19 cellular contexts compared by ENCODE assay signal in genomic region chr22:27149886-27150529, GRCh38.
DNase-seq lines count a peak whose midpoint lies in the region; TF ChIP-seq lines count a peak whose summit lies in the region.
"Had no signal": no experiment of that assay in that cellular context is flagged by ENCODE, and none has a peak within 500 bp of the region (broad histone marks: within the 10 kb centered on the region; RNA-seq: fewer than 3 reads in every experiment).

No MANE protein-coding gene starts in this region.

- CTCF ChIA-PET in OCI-LY7 (lab: Charles Lee; ENCODE audit: unreplicated experiment) (no interaction called here), PC-9 (lab: Charles Lee) (no interaction called here)

- H3K9me3 Mint-ChIP-seq in CD14-positive monocyte: peaks cover 0 to 7% (median 3%) of the 10 kb centered on the region in 7 donors
- H3K9me3 Mint-ChIP-seq: activated T-helper 2 cell treated with anti-CD3 and anti-CD28 coated beads, Interferon-gamma antibody, Interleukin-2, Interleukin-4, amounts not matched to agents 10 μg/mL and 5 μg/mL and 100 μg/mL, durations not matched to agents 14 hours and 24 hours and 36 hours had no signal

- peaks cover 0 to 8% (median 1%) of the 10 kb centered on the region in 3 donors for H3K27me3 Mint-ChIP-seq in CD14-positive monocyte (ENCODE audit: low read depth in 3 of 3)

- no peak overlapping the region for H3K23ac ChIP-seq in neuronal stem cell (ENCODE audit: low read depth, low read length, poor library complexity)

- POLR2A ChIA-PET in OCI-LY7 (lab: Charles Lee): interaction anchor here (0.6 kb wide), 1 partner anchor 698 kb away, joined by 3 read pairs; no protein-coding TSS in a partner anchor
- POLR2A ChIA-PET in PC-9 (lab: Charles Lee; ENCODE audit: unreplicated experiment): no interaction called here

- no peak overlapping the region for H2BK12ac ChIP-seq in neuronal stem cell (ENCODE audit: low read length)

- no peak overlapping the region for H3K14ac ChIP-seq in neuronal stem cell (ENCODE audit: low read length)

- H2BK5ac ChIP-seq in neuronal stem cell (ENCODE audit: low read length): no peak overlapping the region

- no peaks in the 10 kb centered on the region for H3K79me1 ChIP-seq in neuronal stem cell (ENCODE audit: low read depth, low read length)

- H3K79me2 ChIP-seq in OCI-LY7 (ENCODE audit: insufficient read depth, low read depth, low read length) (no peaks in the 10 kb centered on the region), PC-9 (ENCODE audit: low read depth) (no peaks in the 10 kb centered on the region)

- H3K27ac Mint-ChIP-seq in CD14-positive monocyte: peak overlapping the region; percentile 88 to 93 (median 91)
- H3K27ac Mint-ChIP-seq: activated T-helper 2 cell treated with anti-CD3 and anti-CD28 coated beads, Interferon-gamma antibody, Interleukin-2, Interleukin-4, amounts not matched to agents 10 μg/mL and 5 μg/mL and 100 μg/mL, durations not matched to agents 14 hours and 24 hours and 36 hours; T-helper 1 cell treated with Interleukin-12 subunit alpha and Interleukin-12 subunit beta and Interleukin-4 antibody, amounts not matched to agents 30 μg/mL and 1 μg/mL, for 36 hours had no signal

- no peak overlapping the region for H3K4me3 ChIP-seq in OCI-LY7 (ENCODE audit: low read depth, low read length, poor library complexity, severe bottlenecking)
- no peak overlapping the region for H3K4me3 ChIP-seq in fibroblast of mammary gland (ENCODE audit: control insufficient read depth, low read depth, low read length)
- no peak overlapping the region for H3K4me3 ChIP-seq in neuronal stem cell (ENCODE audit: low read length in 2 of 2)
- no peak overlapping the region for H3K4me3 ChIP-seq in PC-9
- H3K4me3 ChIP-seq: K562, skin epidermis had no signal

- H4K20me1 ChIP-seq in OCI-LY7 (ENCODE audit: insufficient read depth, low read length): no peaks in the 10 kb centered on the region
- H4K20me1 ChIP-seq in PC-9 (ENCODE audit: insufficient read depth): no peaks in the 10 kb centered on the region

- no peak overlapping the region for H2BK120ac ChIP-seq in neuronal stem cell (ENCODE audit: low read depth, low read length)

- TF ChIP-seq CTCF in CD14-positive monocyte (IDR thresholded peaks at IDR 0.05) (no peak), OCI-LY7 (conservative IDR thresholded peaks at IDR 0.05; ENCODE audit: low read length) (no peak), fibroblast of mammary gland (conservative IDR thresholded peaks at IDR 0.05; ENCODE audit: control insufficient read depth, insufficient read depth, low read depth, low read length) (no peak), PC-9 (conservative IDR thresholded peaks at IDR 0.05) (no peak)

- H2BK15ac ChIP-seq in neuronal stem cell (ENCODE audit: low read length): no peak overlapping the region

- no peaks in the 10 kb centered on the region for H3K36me3 ChIP-seq in OCI-LY7 (ENCODE audit: insufficient read depth, low read length)
- H3K36me3 ChIP-seq in neuronal stem cell (replicated peaks in 1 of 2; ENCODE audit: control insufficient read depth in 2 of 2, insufficient read depth in 2 of 2, low read length in 2 of 2): no peaks in the 10 kb centered on the region
- H3K36me3 ChIP-seq in PC-9 (ENCODE audit: low read depth): no peaks in the 10 kb centered on the region
- H3K36me3 ChIP-seq: heart right ventricle had no signal

- BruUV-seq in OCI-LY7 (replicated peaks; lab: Mats Ljungman, UMichigan) (no TSS peak), PC-9 (replicated peaks; lab: Mats Ljungman, UMichigan) (no TSS peak)

- H3K4ac ChIP-seq in neuronal stem cell (ENCODE audit: low read length): no peak overlapping the region

- H3F3A ChIP-seq in PC-9 (ENCODE audit: insufficient read depth, low read depth): no peaks in the 10 kb centered on the region

- H2AFZ ChIP-seq in OCI-LY7 (ENCODE audit: low read length) (peak overlapping the region; percentile 66), neuronal stem cell (ENCODE audit: low read length) (peak overlapping the region; percentile 69), PC-9 (no peak overlapping the region)

- H3K36me3 Mint-ChIP-seq in CD14-positive monocyte: peaks cover 0 to 3% of the 10 kb centered on the region in 2 donors

- H3K9me3 ChIP-seq in OCI-LY7 (ENCODE audit: low read length): no peaks in the 10 kb centered on the region
- H3K9me3 ChIP-seq in neuronal stem cell (replicated peaks in 1 of 2; ENCODE audit: control insufficient read depth in 2 of 2, insufficient read depth in 1 of 2, low read depth in 1 of 2, low read length in 2 of 2): no peaks in the 10 kb centered on the region
- H3K9me3 ChIP-seq in PC-9 (ENCODE audit: insufficient read depth, low read depth): no peaks in the 10 kb centered on the region

- H3K4me1 ChIP-seq in OCI-LY7 (ENCODE audit: insufficient read depth, low read length, poor library complexity, severe bottlenecking) (peaks cover 8% of the 10 kb centered on the region), neuronal stem cell (ENCODE audit: control insufficient read depth in 2 of 2, insufficient read depth in 1 of 2, low read depth in 1 of 2, low read length in 2 of 2) (peaks cover 0 to 12% of the 10 kb centered on the region in 2 donors), PC-9 (replicated peaks; ENCODE audit: insufficient read depth) (0 out of 2 replicates have a peak, but pooled peaks cover 4% of the 10 kb centered on the region)

- H3K27me3 ChIP-seq in neuronal stem cell (ENCODE audit: control insufficient read depth in 3 of 3, insufficient read depth in 3 of 3, low read depth in 1 of 3, low read length in 3 of 3) (no peaks in the 10 kb centered on the region), PC-9 (ENCODE audit: insufficient read depth, low read depth) (no peaks in the 10 kb centered on the region)

- no peak overlapping the region for H2AK5ac ChIP-seq in neuronal stem cell (ENCODE audit: low read depth, low read length)

- no peak overlapping the region for H3K27ac ChIP-seq in OCI-LY7 (ENCODE audit: low read depth, low read length, poor library complexity, severe bottlenecking)
- H3K27ac ChIP-seq in neuronal stem cell (replicated peaks; ENCODE audit: low read length): no peak overlapping the region
- H3K27ac ChIP-seq in PC-9: no peak overlapping the region
- H3K27ac ChIP-seq: heart right ventricle, skin epidermis had no signal

- H4K91ac ChIP-seq in neuronal stem cell (ENCODE audit: low read depth, low read length, poor library complexity): no peak overlapping the region

- intact Hi-C loops in CD14-positive monocyte (cut with micrococcal nuclease): loop anchor here (2.0 to 5.0 kb wide), 2 partner anchors 15 to 43 kb away; no protein-coding TSS in a partner anchor
- intact Hi-C loops in OCI-LY7 (cut with micrococcal nuclease; ENCODE audit: unreplicated experiment): no loop called here
- intact Hi-C loops in PC-9 (cut with micrococcal nuclease; ENCODE audit: unreplicated experiment): no loop called here

- H3K4me2 ChIP-seq in OCI-LY7 (ENCODE audit: low read length) (peak overlapping the region; percentile 29; the same call in 1 of the 2 replicates), neuronal stem cell (ENCODE audit: insufficient read depth, low read length, poor library complexity, severe bottlenecking) (no peak overlapping the region), PC-9 (no peak overlapping the region)

- no peaks in the 10 kb centered on the region for H3K9me2 ChIP-seq in OCI-LY7 (ENCODE audit: insufficient read depth, low read length)
- H3K9me2 ChIP-seq in PC-9 (ENCODE audit: insufficient read depth): no peaks in the 10 kb centered on the region

- H3K18ac ChIP-seq in neuronal stem cell (ENCODE audit: low read length): no peak overlapping the region

- peak overlapping the region in 1 of 2 donors; percentile 84 for H3K4me3 Mint-ChIP-seq in CD14-positive monocyte
- H3K4me3 Mint-ChIP-seq: T-helper 1 cell treated with Interleukin-12 subunit alpha and Interleukin-12 subunit beta and Interleukin-4 antibody, amounts not matched to agents 30 μg/mL and 1 μg/mL, for 36 hours had no signal

- H4K8ac ChIP-seq in neuronal stem cell (ENCODE audit: low read depth, low read length): no peak overlapping the region

- WGBS in neuronal stem cell (ENCODE audit: extremely low coverage in 2 of 2, insufficient read length in 2 of 2, insufficient replicate concordance in 1 of 2), 2 donors: no CpG with 5 or more reads among the region's 12 CpGs

- H3K4me1 Mint-ChIP-seq in CD14-positive monocyte: peaks cover 35% of the 10 kb centered on the region

- DNase-seq in CD14-positive monocyte (ENCODE audit: low spot score) (no peak), OCI-LY7 (ENCODE audit: low spot score) (no peak), fibroblast of mammary gland (ENCODE audit: low read depth) (peak; percentile 3), neuronal stem cell (ENCODE audit: low spot score) (no peak), PC-9 (no peak)
- DNase-seq in effector CD4-positive, alpha-beta T cell: no peak
- no peak for DNase-seq in stimulated activated CD4-positive, alpha-beta T cell treated with anti-CD3 and anti-CD28 coated beads, Interleukin-12 subunit alpha, Interleukin-12 subunit beta, amount 100 ng/mL, for 4 hours
- DNase-seq: activated CD4-positive, CD25-positive, alpha-beta regulatory T cell; DMS79 treated with DMSO at 0.1 percent for 48 hours; heart right ventricle; kidney; midbrain; NCI-H2171; SHP77; stimulated activated CD4-positive, alpha-beta T cell treated with anti-CD3 and anti-CD28 coated beads, Interleukin-4, amount 100 ng/mL, for 4 hours had no signal

- no peak overlapping the region for H3K9ac ChIP-seq in neuronal stem cell (ENCODE audit: low read depth, low read length, poor library complexity)

Comparison
In these comparisons a context has a peak if more than half of its experiments do, and no peak if none do; other contexts are left out.
1. intact Hi-C loops: an anchor here in CD14-positive monocyte (2.0 to 5.0 kb wide); none called in OCI-LY7 and PC-9.